ENCODE assay signal across 8 cellular contexts in the genomic region with DNA sequence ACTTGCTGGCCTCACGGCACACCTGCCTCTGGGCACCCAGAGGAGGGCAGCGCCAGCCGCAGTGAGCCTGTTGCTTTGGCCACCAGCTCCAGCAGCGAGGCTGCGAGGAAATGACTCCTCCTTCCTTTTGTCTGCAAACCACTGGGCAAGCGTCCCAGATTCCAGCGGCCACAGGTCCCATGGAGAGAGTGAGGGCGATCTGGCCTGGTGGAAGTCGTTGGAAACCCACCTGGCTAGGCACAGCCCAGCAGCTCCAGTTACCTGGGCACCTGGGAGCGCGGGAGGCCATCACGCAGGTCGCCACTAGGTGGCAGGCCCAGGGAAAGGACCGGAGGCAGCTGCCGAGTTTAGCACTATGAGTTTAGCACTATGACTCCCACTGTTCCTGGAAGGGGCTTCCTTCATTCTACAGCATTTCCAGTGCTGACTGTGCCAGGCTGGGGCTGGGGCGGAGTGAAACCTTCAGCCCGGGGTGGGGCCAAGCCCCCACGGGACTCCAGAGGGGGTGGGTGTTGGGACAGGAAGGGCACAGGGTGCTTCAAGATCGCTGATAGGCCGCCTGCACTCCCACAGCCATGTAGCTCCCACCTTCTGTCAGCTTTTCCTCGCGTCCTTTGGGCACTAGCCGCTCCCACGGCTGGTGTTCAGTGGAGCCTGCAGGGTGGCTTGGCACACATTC. TPM values are rescaled to one million over a fixed set of nuclear protein-coding genes. Genes with fewer than 3 reads are reported as not detected.
A peak's percentile ranks its signal among the peaks of the same experiment; 100 is the strongest.
DNase-seq lines count a peak whose midpoint lies in the region; ATAC-seq and TF ChIP-seq lines count a peak whose summit lies in the region.

No MANE protein-coding gene starts in this region.

- no peaks in the 10 kb centered on the region for H3K79me2 ChIP-seq in OCI-LY1 (ENCODE audit: insufficient read depth, low read length)

- no peaks in the 10 kb centered on the region for H4K20me1 ChIP-seq in OCI-LY1 (ENCODE audit: insufficient read depth, low read length)

- H3K36me3 ChIP-seq in OCI-LY1 (ENCODE audit: insufficient read depth, low read length), result no peaks in the 10 kb centered on the region
- no peaks in the 10 kb centered on the region for H3K36me3 ChIP-seq in gastrocnemius medialis

- H3K4me2 ChIP-seq in OCI-LY1 (ENCODE audit: low read length), result no peak overlapping the region

- H3K9me3 ChIP-seq in OCI-LY1 (ENCODE audit: low read length) (no peaks in the 10 kb centered on the region), gastrocnemius medialis (no peaks in the 10 kb centered on the region)

- intact Hi-C loops in gastrocnemius medialis (cut with DNase I; ENCODE audit: low total_unique reads), result no loop called here

- H3F3A ChIP-seq in OCI-LY1 (ENCODE audit: insufficient read depth, low read length), result no peaks in the 10 kb centered on the region

- in situ Hi-C loops in gastrocnemius medialis (cut with MboI; ENCODE audit: low sequenced_read_pairs in 4 of 4), result loop anchor here in 1 of 4 donors (25.0 kb wide), 1 partner anchor 186 kb away; the partner anchor contains the start of genes HES3 and ICMT

- no peak overlapping the region for H2AFZ ChIP-seq in OCI-LY1 (ENCODE audit: low read length)

- ATAC-seq in gastrocnemius medialis (peak; percentile 32 to 59), HG02678 (IDR thresholded peaks at IDR 0.05; ENCODE audit: unreplicated experiment) (no peak), HG02623 (IDR thresholded peaks at IDR 0.05; ENCODE audit: unreplicated experiment) (no peak)

- peaks cover 28% of the 10 kb centered on the region for H3K27me3 ChIP-seq in OCI-LY1 (ENCODE audit: insufficient read depth, low read length)
- H3K27me3 ChIP-seq in gastrocnemius medialis, result peaks cover 85 to 97% (median 95%) of the 10 kb centered on the region in 3 donors

- no peak overlapping the region for H3K4me3 ChIP-seq in HFF-Myc (replicated peaks; ENCODE audit: low read depth, low read length)
- no peak overlapping the region for H3K4me3 ChIP-seq in OCI-LY1 (ENCODE audit: low read depth, low read length, poor library complexity, severe bottlenecking)
- no peak overlapping the region for H3K4me3 ChIP-seq in fibroblast of mammary gland (ENCODE audit: control insufficient read depth, low read depth, low read length)
- no peak overlapping the region for H3K4me3 ChIP-seq in gastrocnemius medialis

- TF ChIP-seq CTCF in HFF-Myc (IDR thresholded peaks at IDR 0.05; ENCODE audit: low read depth, low read length, missing control alignments) (peak; percentile 80), OCI-LY1 (IDR thresholded peaks at IDR 0.05; ENCODE audit: low read length) (peak; percentile 90), fibroblast of mammary gland (conservative IDR thresholded peaks at IDR 0.05; ENCODE audit: control insufficient read depth, insufficient read depth, low read depth, low read length) (peak; percentile 45), gastrocnemius medialis (IDR thresholded peaks at IDR 0.05 in 4 of 5, conservative IDR thresholded peaks at IDR 0.05 in 1 of 5) (peak in 4 of 5 experiments; percentile 25 to 60 (median 41))

- no peak overlapping the region for H3K27ac ChIP-seq in OCI-LY1 (ENCODE audit: low read depth, low read length, poor library complexity, severe bottlenecking)
- H3K27ac ChIP-seq in gastrocnemius medialis, result no peak overlapping the region

- no peaks in the 10 kb centered on the region for H3K4me1 ChIP-seq in OCI-LY1 (ENCODE audit: insufficient read depth, low read length, severe bottlenecking)
- H3K4me1 ChIP-seq in gastrocnemius medialis, result peaks cover 17 to 25% of the 10 kb centered on the region in 2 donors

- no peak overlapping the region for H3K9ac ChIP-seq in OCI-LY1 (ENCODE audit: low read length)

- DNase-seq in CD1c-positive myeloid dendritic cell (ENCODE audit: extremely low spot score), result peak; percentile 55
- DNase-seq in HFF-Myc (ENCODE audit: extremely low read depth, low read depth), result no peak
- DNase-seq in activated T-cell treated with anti-CD3 and anti-CD28 coated beads for 4 hours, result peak; percentile 69
- peak; percentile 31 for DNase-seq in fibroblast of mammary gland (ENCODE audit: low read depth)
- no peak for DNase-seq in gastrocnemius medialis

- TF ChIP-seq POLR2A in gastrocnemius medialis (IDR thresholded peaks at IDR 0.05), result no peak

- no peaks in the 10 kb centered on the region for H3K9me2 ChIP-seq in OCI-LY1 (ENCODE audit: low read depth, low read length)

RNA-seq across cellular contexts. Expression of gene ESPN, which starts 1.1 kb away (rescaled TPM):
- total RNA-seq in gastrocnemius medialis, result under 1 TPM in 1 of 4 donors, not detected in 3; 0.41 TPM

RNA-seq across cellular contexts. Expression of gene HES2, which starts 3.7 kb away (rescaled TPM):
- total RNA-seq in gastrocnemius medialis, result under 1 TPM in 1 of 4 donors, not detected in 3; 0.24 TPM

RNA-seq across cellular contexts. Expression of gene ACOT7, which starts 29.9 kb away (rescaled TPM):
- total RNA-seq in gastrocnemius medialis, result 1 to 10 TPM; 1.3 to 5.8 (median 3.2) TPM

RNA-seq across cellular contexts. Expression of gene TNFRSF25, which starts 42.5 kb away (rescaled TPM):
- 1 to 10 TPM; 1.0 to 4.2 (median 2.7) TPM for total RNA-seq in gastrocnemius medialis

Comparison
In these comparisons a context has a peak if more than half of its experiments do, and no peak if none do; other contexts are left out.
1. DNase-seq: peak in CD1c-positive myeloid dendritic cell (single experiment), activated T-cell treated with anti-CD3 and anti-CD28 coated beads for 4 hours (single experiment) and fibroblast of mammary gland (single experiment); none in HFF-Myc (single experiment) and gastrocnemius medialis (0 of 2).
2. ATAC-seq: peak in gastrocnemius medialis (2 of 2); none in HG02678 (single experiment) and HG02623 (single experiment).
3. Peak in every context shown above with its lines, with median percentiles within 50 percentile points of each other: CTCF ChIP-seq.